ENCODE assay signal across 8 cellular contexts in genomic region chrX:48539345-48540014, GRCh38. TPM values are rescaled to one million over a fixed set of nuclear protein-coding genes. Genes with fewer than 3 reads are reported as not detected.
DNase-seq lines count a peak whose midpoint lies in the region; ATAC-seq lines count a peak whose summit lies in the region.

TBC1D25 (plus strand) TSS chrX:48539714; CDS start chrX:48539798, 84 bp downstream.

- H4K20me1 ChIP-seq in BLaER1 treated with 17β-estradiol and CSF1 and Interleukin-3, amounts not matched to agents 10 nM and 100 nM: peaks cover 0 to 10% (median 0%) of the 10 kb centered on the region in 11 experiments; a peak in 5 of 22 replicates

- H3K4me2 ChIP-seq in BLaER1 treated with 17β-estradiol and CSF1 and Interleukin-3, amounts not matched to agents 10 nM and 100 nM: peak within 1 kb of the TSS; percentile 69 to 85 (median 78)

- peaks cover 18 to 27% (median 23%) of the 10 kb centered on the region in 10 experiments for H3K4me1 ChIP-seq in BLaER1 treated with 17β-estradiol and CSF1 and Interleukin-3, amounts not matched to agents 10 nM and 100 nM

- 0 out of 22 replicates have a peak, but pooled peaks cover 0 to 4% (median 0%) of the 10 kb centered on the region in 11 experiments for H3K9me3 ChIP-seq in BLaER1 treated with 17β-estradiol and CSF1 and Interleukin-3, amounts not matched to agents 10 nM and 100 nM (replicated peaks in 1 of 11)

- H3K4me3 ChIP-seq in BLaER1 treated with 17β-estradiol and CSF1 and Interleukin-3, amounts not matched to agents 10 nM and 100 nM: peak within 1 kb of the TSS; percentile 66 to 77 (median 72)

- peak; percentile 80 for ATAC-seq in GM19324 (IDR thresholded peaks at IDR 0.05; ENCODE audit: low FRiP score, unreplicated experiment)
- peak; percentile 76 for ATAC-seq in HG03521 (IDR thresholded peaks at IDR 0.05; ENCODE audit: unreplicated experiment)
- peak; percentile 95 for ATAC-seq in left lobe of liver

- H3K27me3 ChIP-seq in BLaER1 treated with 17β-estradiol and CSF1 and Interleukin-3, amounts not matched to agents 10 nM and 100 nM: peaks cover 0 to 38% (median 11%) of the 10 kb centered on the region in 11 experiments; a peak in 11 of 22 replicates

- H3K36me3 ChIP-seq in BLaER1 treated with 17β-estradiol and CSF1 and Interleukin-3, amounts not matched to agents 10 nM and 100 nM: peaks cover 0 to 26% (median 10%) of the 10 kb centered on the region in 11 experiments; a peak in 16 of 22 replicates

- H3K27ac ChIP-seq in BLaER1 treated with 17β-estradiol and CSF1 and Interleukin-3, amounts not matched to agents 10 nM and 100 nM: peak within 1 kb of the TSS; percentile 79 to 92 (median 86)

- DNase-seq in NCI-H69 (lab: John Stamatoyannopoulos, UW): peak; percentile 98
- peak; percentile 97 for DNase-seq in activated CD4-positive, alpha-beta T cell treated with anti-CD3 and anti-CD28 coated beads, Interleukin-2, amount 50 U/mL, for 1 hour
- peak; percentile 86 for DNase-seq in dedifferentiated amniotic fluid mesenchymal stem cell (ENCODE audit: extremely low spot score)
- peak; percentile 95 for DNase-seq in left lobe of liver (ENCODE audit: low spot score)
- DNase-seq in stimulated activated CD4-positive, alpha-beta T cell treated with anti-CD3 and anti-CD28 coated beads, Interleukin-2, amount 100 ng/mL, for 4 hours (ENCODE audit: low read depth): peak; percentile 95

- H3K9ac ChIP-seq in BLaER1 treated with 17β-estradiol and CSF1 and Interleukin-3, amounts not matched to agents 10 nM and 100 nM: peak within 1 kb of the TSS; percentile 80 to 91 (median 87)

RNA-seq across cellular contexts. Expression of gene TBC1D25, which starts in this region (rescaled TPM):
- total RNA-seq in left lobe of liver: 6.5 TPM

Comparison
In these comparisons a context has a peak if more than half of its experiments do, and no peak if none do; other contexts are left out.
1. Peak in every context shown above with its lines: DNase-seq, ATAC-seq, H3K4me3 ChIP-seq and H3K27ac ChIP-seq.